ENCODE assay signal across 11 cellular contexts in the genomic region with DNA sequence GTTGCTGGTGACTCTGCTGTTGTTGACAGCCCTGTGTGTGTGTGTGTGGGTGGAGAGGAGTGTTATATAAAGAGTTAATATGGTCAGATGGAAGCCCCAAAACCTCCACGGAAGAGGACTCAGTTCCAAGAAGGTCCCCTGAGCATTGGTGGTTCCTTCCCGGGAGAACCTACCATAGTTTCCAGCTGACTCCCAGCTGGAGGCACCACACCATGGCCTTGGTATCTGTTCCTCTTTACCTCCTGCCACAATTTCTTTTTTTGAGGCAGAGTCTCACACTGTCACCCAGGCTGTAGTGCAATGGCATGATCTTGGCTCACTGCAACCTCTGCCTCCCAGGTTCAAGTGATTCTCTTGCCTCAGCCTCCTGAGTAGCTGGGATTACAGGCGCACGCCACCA. TPM values are rescaled to one million over a fixed set of nuclear protein-coding genes. Genes with fewer than 3 reads are reported as not detected.
DNase-seq lines count a peak whose midpoint lies in the region; ATAC-seq and TF ChIP-seq lines count a peak whose summit lies in the region.
"Had no signal": no experiment of that assay in that cellular context is flagged by ENCODE, and none has a peak within 500 bp of the region (broad histone marks: within the 10 kb centered on the region; RNA-seq: fewer than 3 reads in every experiment).

No MANE protein-coding gene starts in this region.

- TF ChIP-seq CTCF in OCI-LY7 (conservative IDR thresholded peaks at IDR 0.05; ENCODE audit: low read length) (no peak), foreskin keratinocyte (conservative IDR thresholded peaks at IDR 0.05) (no peak)

- BruUV-seq in OCI-LY7 (replicated peaks; lab: Mats Ljungman, UMichigan), result no TSS peak

- peak overlapping the region; percentile 3 to 50 for H3K4me3 Mint-ChIP-seq in activated T-cell treated with anti-CD3 and anti-CD28 coated beads, Interleukin-2, amount 50 U/mL, for 72 hours
- H3K4me3 Mint-ChIP-seq in activated T-cell treated with anti-CD3 and anti-CD28 coated beads, Interleukin-2, amount 50 U/mL, for 4 hours, result no peak overlapping the region
- peak overlapping the region; percentile 19 for H3K4me3 Mint-ChIP-seq in stimulated activated effector memory CD8-positive, alpha-beta T cell treated with anti-CD3 and anti-CD28 coated beads, Interleukin-12 subunit alpha, Interleukin-12 subunit beta, amount 100 ng/mL, for 72 hours

- ATAC-seq in activated T-cell treated with anti-CD3 and anti-CD28 coated beads, Interleukin-2, amount 50 U/mL, for 72 hours (replicated peaks in 1 of 2), result no peak
- no peak for ATAC-seq in activated T-cell treated with anti-CD3 and anti-CD28 coated beads, Interleukin-2, amount 50 U/mL, for 4 hours
- peak; percentile 32 for ATAC-seq in HG02798 (IDR thresholded peaks at IDR 0.05; ENCODE audit: poor library complexity, unreplicated experiment)
- ATAC-seq in stimulated activated effector memory CD8-positive, alpha-beta T cell treated with anti-CD3 and anti-CD28 coated beads, Interleukin-12 subunit alpha, Interleukin-12 subunit beta, amount 100 ng/mL, for 72 hours, result no peak
- no peak for ATAC-seq in foreskin keratinocyte

- intact Hi-C loops in OCI-LY7 (cut with micrococcal nuclease; ENCODE audit: unreplicated experiment), result loop anchor here (2.0 kb wide), 1 partner anchor 134 kb away; no protein-coding TSS in a partner anchor

- no peaks in the 10 kb centered on the region for H3K27me3 Mint-ChIP-seq in activated T-cell treated with anti-CD3 and anti-CD28 coated beads, Interleukin-2, amount 50 U/mL, for 72 hours (ENCODE audit: low read depth)
- H3K27me3 Mint-ChIP-seq in activated T-cell treated with anti-CD3 and anti-CD28 coated beads, Interleukin-2, amount 50 U/mL, for 4 hours (ENCODE audit: low read depth), result no peaks in the 10 kb centered on the region

- peaks cover 27% of the 10 kb centered on the region for H3K27me3 ChIP-seq in foreskin keratinocyte

- H3K9me3 Mint-ChIP-seq in activated T-cell treated with anti-CD3 and anti-CD28 coated beads, Interleukin-2, amount 50 U/mL, for 72 hours, result peaks cover 11 to 19% of the 10 kb centered on the region in 2 donors
- H3K9me3 Mint-ChIP-seq in activated T-cell treated with anti-CD3 and anti-CD28 coated beads, Interleukin-2, amount 50 U/mL, for 4 hours, result peaks cover 15% of the 10 kb centered on the region
- peaks cover 11% of the 10 kb centered on the region for H3K9me3 Mint-ChIP-seq in stimulated activated effector memory CD8-positive, alpha-beta T cell treated with anti-CD3 and anti-CD28 coated beads, Interleukin-12 subunit alpha, Interleukin-12 subunit beta, amount 100 ng/mL, for 72 hours

- H3K79me2 ChIP-seq in OCI-LY7 (ENCODE audit: insufficient read depth, low read depth, low read length), result no peaks in the 10 kb centered on the region

- H3K4me3 ChIP-seq in OCI-LY7 (ENCODE audit: low read depth, low read length, poor library complexity, severe bottlenecking), result peak overlapping the region; percentile 13
- H3K4me3 ChIP-seq: lung had no signal

- H4K20me1 ChIP-seq in OCI-LY7 (ENCODE audit: insufficient read depth, low read length), result no peaks in the 10 kb centered on the region

- H3K27ac ChIP-seq in OCI-LY7 (ENCODE audit: low read depth, low read length, poor library complexity, severe bottlenecking), result peak overlapping the region; percentile 97
- no peak overlapping the region for H3K27ac ChIP-seq in foreskin keratinocyte

- CTCF ChIA-PET in OCI-LY7 (lab: Charles Lee; ENCODE audit: unreplicated experiment), result no interaction called here

- POLR2A ChIA-PET in OCI-LY7 (lab: Charles Lee), result no interaction called here

- no peaks in the 10 kb centered on the region for H3K9me2 ChIP-seq in OCI-LY7 (ENCODE audit: insufficient read depth, low read length)

- H3K4me2 ChIP-seq in OCI-LY7 (ENCODE audit: low read length), result peak overlapping the region; percentile 96

- peak overlapping the region; percentile 72 for H3K27ac Mint-ChIP-seq in activated T-cell treated with anti-CD3 and anti-CD28 coated beads, Interleukin-2, amount 50 U/mL, for 72 hours
- H3K27ac Mint-ChIP-seq in stimulated activated effector memory CD8-positive, alpha-beta T cell treated with anti-CD3 and anti-CD28 coated beads, Interleukin-12 subunit alpha, Interleukin-12 subunit beta, amount 100 ng/mL, for 72 hours, result peak overlapping the region; percentile 91

- H3K9me3 ChIP-seq in OCI-LY7 (ENCODE audit: low read length), result no peaks in the 10 kb centered on the region

- H3K4me1 ChIP-seq in OCI-LY7 (ENCODE audit: insufficient read depth, low read length, poor library complexity, severe bottlenecking), result peaks cover 65% of the 10 kb centered on the region
- H3K4me1 ChIP-seq in foreskin keratinocyte, result no peaks in the 10 kb centered on the region

- peak in 1 of 2 donors; percentile 23 for DNase-seq in activated T-cell treated with anti-CD3 and anti-CD28 coated beads, Interleukin-2, amount 50 U/mL, for 72 hours
- DNase-seq in activated T-cell treated with anti-CD3 and anti-CD28 coated beads, Interleukin-2, amount 50 U/mL, for 4 hours, result no peak
- peak; percentile 81 for DNase-seq in OCI-LY7 (ENCODE audit: low spot score)
- DNase-seq in stimulated activated effector memory CD8-positive, alpha-beta T cell treated with anti-CD3 and anti-CD28 coated beads, Interleukin-12 subunit alpha, Interleukin-12 subunit beta, amount 100 ng/mL, for 72 hours (ENCODE audit: low spot score in 2 of 2), result no peak
- no peak for DNase-seq in HUDEP-2 (lab: John Stamatoyannopoulos, UW; ENCODE audit: unreplicated experiment in 76 of 76)
- DNase-seq in NCI-H2196 treated with DMSO at 0.1 percent for 48 hours (lab: John Stamatoyannopoulos, UW; ENCODE audit: unreplicated experiment), result no peak
- DNase-seq in foreskin keratinocyte, result no peak
- DNase-seq: anterior cingulate cortex; stimulated activated naive CD4-positive, alpha-beta T cell had no signal

- H3K36me3 Mint-ChIP-seq in activated T-cell treated with anti-CD3 and anti-CD28 coated beads, Interleukin-2, amount 50 U/mL, for 72 hours (ENCODE audit: insufficient read depth in 2 of 2), result peaks cover 15 to 22% of the 10 kb centered on the region in 2 donors
- H3K36me3 Mint-ChIP-seq in activated T-cell treated with anti-CD3 and anti-CD28 coated beads, Interleukin-2, amount 50 U/mL, for 4 hours (ENCODE audit: insufficient read depth), result peaks cover 10% of the 10 kb centered on the region
- H3K36me3 Mint-ChIP-seq in stimulated activated effector memory CD8-positive, alpha-beta T cell treated with anti-CD3 and anti-CD28 coated beads, Interleukin-12 subunit alpha, Interleukin-12 subunit beta, amount 100 ng/mL, for 72 hours, result peaks cover 23% of the 10 kb centered on the region

- peak overlapping the region; percentile 34; the same call in 1 of the 2 replicates for H2AFZ ChIP-seq in OCI-LY7 (ENCODE audit: low read length)

- no peaks in the 10 kb centered on the region for H3K36me3 ChIP-seq in OCI-LY7 (ENCODE audit: insufficient read depth, low read length)

- peaks cover 66% of the 10 kb centered on the region for H3K4me1 Mint-ChIP-seq in activated T-cell treated with anti-CD3 and anti-CD28 coated beads, Interleukin-2, amount 50 U/mL, for 72 hours (ENCODE audit: low read depth)
- H3K4me1 Mint-ChIP-seq in activated T-cell treated with anti-CD3 and anti-CD28 coated beads, Interleukin-2, amount 50 U/mL, for 4 hours (ENCODE audit: low read depth), result peaks cover 54% of the 10 kb centered on the region
- H3K4me1 Mint-ChIP-seq in stimulated activated effector memory CD8-positive, alpha-beta T cell treated with anti-CD3 and anti-CD28 coated beads, Interleukin-12 subunit alpha, Interleukin-12 subunit beta, amount 100 ng/mL, for 72 hours, result peaks cover 50% of the 10 kb centered on the region

RNA-seq across cellular contexts. Expression of gene GNG2, which starts 15.9 kb away (rescaled TPM):
- 100 to 1,000 TPM; 233 to 250 TPM for total RNA-seq in activated T-cell treated with anti-CD3 and anti-CD28 coated beads, Interleukin-2, amount 50 U/mL, for 72 hours
- 10 to 100 TPM; 28.4 to 47.3 (median 42.9) TPM for total RNA-seq in activated T-cell treated with anti-CD3 and anti-CD28 coated beads, Interleukin-2, amount 50 U/mL, for 4 hours
- total RNA-seq in OCI-LY7 (2014; rRNA removed; shearing (Covaris generic)), result 22.3 and 24.0 TPM in 2 replicates
- total RNA-seq in OCI-LY7 (2022) (32.0 and 40.9 TPM in 2 replicates), foreskin keratinocyte (6.7 and 10.9 TPM in 2 replicates)
- 5.9 and 7.4 TPM in 2 replicates for polyA plus RNA-seq in foreskin keratinocyte

Comparison
In these comparisons a context has a peak if more than half of its experiments do, and no peak if none do; other contexts are left out.
1. RNA of gene GNG2, which starts 15.9 kb away (total RNA-seq): 233 to 250 TPM in activated T-cell treated with anti-CD3 and anti-CD28 coated beads, Interleukin-2, amount 50 U/mL, for 72 hours; 28.4 to 47.3 TPM in activated T-cell treated with anti-CD3 and anti-CD28 coated beads, Interleukin-2, amount 50 U/mL, for 4 hours, 22.3 to 40.9 TPM in OCI-LY7 and 6.7 to 10.9 TPM in foreskin keratinocyte; every median in the first group is over 4 times any median in the second.